In genomic region chr7:17307033-17307432, GRCh38 we compare ENCODE assay signal across 12 cellular contexts. TPM values are rescaled to one million over a fixed set of nuclear protein-coding genes. Genes with fewer than 3 reads are reported as not detected.
DNase-seq lines count a peak whose midpoint lies in the region; ATAC-seq and TF ChIP-seq lines count a peak whose summit lies in the region.
"Had no signal": no experiment of that assay in that cellular context is flagged by ENCODE, and none has a peak within 500 bp of the region (broad histone marks: within the 10 kb centered on the region; RNA-seq: fewer than 3 reads in every experiment).

No MANE protein-coding gene starts in this region.

- no peaks in the 10 kb centered on the region for H3K79me1 ChIP-seq in trophoblast cell (ENCODE audit: low read length)

- no peak overlapping the region for H4K8ac ChIP-seq in trophoblast cell (ENCODE audit: low read depth, low read length)

- no peak overlapping the region for H2BK12ac ChIP-seq in trophoblast cell (ENCODE audit: low read length)

- DNase-seq in activated CD4-positive, alpha-beta T cell treated with anti-CD3 and anti-CD28 coated beads for 36 hours = no peak
- DNase-seq in activated CD4-positive, alpha-beta T cell treated with anti-CD3 and anti-CD28 coated beads, Interleukin-2, amount 10 ng/mL, durations not matched to agents 24 days and 14 days = no peak
- peak; percentile 4 to 40 for DNase-seq in trophoblast cell
- no peak for DNase-seq in stimulated activated naive CD4-positive, alpha-beta T cell treated with Interleukin-2 at 50 U/mL for 16 hours (lab: John Stamatoyannopoulos, UW)
- no peak for DNase-seq in AG08396 (ENCODE audit: low spot score)
- DNase-seq: activated naive CD4-positive, alpha-beta T cell treated with anti-CD3 and anti-CD28 coated beads for 36 hours; NCI-H187 treated with DMSO at 0.1 percent for 48 hours; occipital lobe had no signal

- no peak overlapping the region for H2BK5ac ChIP-seq in trophoblast cell (ENCODE audit: low read depth, low read length, poor library complexity)

- no peak overlapping the region for H2AK5ac ChIP-seq in trophoblast cell (ENCODE audit: low read length)

- no peak overlapping the region for H4K91ac ChIP-seq in trophoblast cell (ENCODE audit: low read depth, low read length)

- intact Hi-C loops in activated CD4-positive, alpha-beta T cell treated with anti-CD3 and anti-CD28 coated beads for 36 hours (cut with DNase I, micrococcal nuclease) = loop anchor here in 1 of 2 experiments (5.0 kb wide), 1 partner anchor 285 kb away; no protein-coding TSS in a partner anchor
- intact Hi-C loops in activated CD4-positive, alpha-beta T cell treated with anti-CD3 and anti-CD28 coated beads, Interleukin-2, amount 10 ng/mL, durations not matched to agents 24 days and 14 days (cut with micrococcal nuclease) = loop anchor here (5.0 to 10.0 kb wide), 2 partner anchors 370 to 692 kb away; no protein-coding TSS in a partner anchor

- H3K27me3 Mint-ChIP-seq in activated CD4-positive, alpha-beta T cell treated with anti-CD3 and anti-CD28 coated beads for 36 hours = no peaks in the 10 kb centered on the region
- H3K27me3 Mint-ChIP-seq in activated CD4-positive, alpha-beta T cell treated with anti-CD3 and anti-CD28 coated beads, Interleukin-2, amount 10 ng/mL, durations not matched to agents 24 days and 14 days = no peaks in the 10 kb centered on the region

- H3K4me3 Mint-ChIP-seq in activated CD4-positive, alpha-beta T cell treated with anti-CD3 and anti-CD28 coated beads for 36 hours = no peak overlapping the region
- no peak overlapping the region for H3K4me3 Mint-ChIP-seq in activated CD4-positive, alpha-beta T cell treated with anti-CD3 and anti-CD28 coated beads, Interleukin-2, amount 10 ng/mL, durations not matched to agents 24 days and 14 days
- H3K4me3 Mint-ChIP-seq: activated naive CD4-positive, alpha-beta T cell treated with anti-CD3 and anti-CD28 coated beads for 36 hours; IgD-negative memory B cell had no signal

- TF ChIP-seq EP300 in gastroesophageal sphincter (IDR thresholded peaks at IDR 0.05) = no peak

- peaks cover 13% of the 10 kb centered on the region for H3K36me3 Mint-ChIP-seq in activated CD4-positive, alpha-beta T cell treated with anti-CD3 and anti-CD28 coated beads for 36 hours (ENCODE audit: low read depth)
- H3K36me3 Mint-ChIP-seq in activated CD4-positive, alpha-beta T cell treated with anti-CD3 and anti-CD28 coated beads, Interleukin-2, amount 10 ng/mL, durations not matched to agents 24 days and 14 days (ENCODE audit: low read depth) = peaks cover 6% of the 10 kb centered on the region
- H3K36me3 Mint-ChIP-seq: IgD-negative memory B cell had no signal

- H3K79me2 ChIP-seq in trophoblast cell (ENCODE audit: control insufficient read depth, insufficient read depth, low read length, poor library complexity) = no peaks in the 10 kb centered on the region

- POLR2A ChIA-PET in activated CD4-positive, alpha-beta T cell treated with anti-CD3 and anti-CD28 coated beads for 36 hours (lab: Charles Lee) = interaction anchor here (0.6 kb wide), 1 partner anchor 23 kb away, joined by 3 read pairs; no protein-coding TSS in a partner anchor

- no peak for TF ChIP-seq CTCF in gastroesophageal sphincter (IDR thresholded peaks at IDR 0.05)

- H3K4me2 ChIP-seq in trophoblast cell (ENCODE audit: low read length) = no peak overlapping the region

- H3K9me3 ChIP-seq in gastroesophageal sphincter (no peaks in the 10 kb centered on the region), trophoblast cell (ENCODE audit: insufficient read depth, low read depth, low read length) (no peaks in the 10 kb centered on the region)

- H3K27ac Mint-ChIP-seq in activated CD4-positive, alpha-beta T cell treated with anti-CD3 and anti-CD28 coated beads for 36 hours = no peak overlapping the region
- no peak overlapping the region for H3K27ac Mint-ChIP-seq in activated CD4-positive, alpha-beta T cell treated with anti-CD3 and anti-CD28 coated beads, Interleukin-2, amount 10 ng/mL, durations not matched to agents 24 days and 14 days
- H3K27ac Mint-ChIP-seq: activated naive CD4-positive, alpha-beta T cell treated with anti-CD3 and anti-CD28 coated beads for 36 hours; IgD-negative memory B cell had no signal

- H2AFZ ChIP-seq in trophoblast cell (ENCODE audit: insufficient read depth, low read length, poor library complexity) = no peak overlapping the region

- H3K18ac ChIP-seq in trophoblast cell (ENCODE audit: low read length) = no peak overlapping the region

- H3K4me1 ChIP-seq in gastroesophageal sphincter (peaks cover 17 to 57% (median 21%) of the 10 kb centered on the region in 3 donors), trophoblast cell (ENCODE audit: control insufficient read depth in 1 of 2, insufficient read depth in 2 of 2, low read length in 2 of 2) (no peaks in the 10 kb centered on the region)

- H3K9ac ChIP-seq in trophoblast cell (ENCODE audit: low read length) = no peak overlapping the region

- no peak overlapping the region for H2BK120ac ChIP-seq in trophoblast cell (ENCODE audit: insufficient read depth, low read length, poor library complexity)

- no peak overlapping the region for H3K14ac ChIP-seq in trophoblast cell (ENCODE audit: low read length)

- CTCF ChIA-PET in activated CD4-positive, alpha-beta T cell treated with anti-CD3 and anti-CD28 coated beads for 36 hours (lab: Charles Lee) = interaction anchor here (0.7 to 2.2 kb wide), 3 partner anchors 33 to 324 kb away, joined by 3 to 9 read pairs (median 7); no protein-coding TSS in a partner anchor

- no peaks in the 10 kb centered on the region for H3K9me3 Mint-ChIP-seq in activated CD4-positive, alpha-beta T cell treated with anti-CD3 and anti-CD28 coated beads for 36 hours (ENCODE audit: low read depth)
- no peaks in the 10 kb centered on the region for H3K9me3 Mint-ChIP-seq in activated CD4-positive, alpha-beta T cell treated with anti-CD3 and anti-CD28 coated beads, Interleukin-2, amount 10 ng/mL, durations not matched to agents 24 days and 14 days
- H3K9me3 Mint-ChIP-seq: activated naive CD4-positive, alpha-beta T cell treated with anti-CD3 and anti-CD28 coated beads for 36 hours; IgD-negative memory B cell had no signal

- H3K4me3 ChIP-seq in gastroesophageal sphincter = peak overlapping the region in 1 of 2 donors; percentile 17
- no peak overlapping the region for H3K4me3 ChIP-seq in trophoblast cell (ENCODE audit: low read depth, low read length)

- H3K27me3 ChIP-seq in gastroesophageal sphincter (no peaks in the 10 kb centered on the region), trophoblast cell (ENCODE audit: insufficient read depth, low read length) (no peaks in the 10 kb centered on the region)

- no peak overlapping the region for H4K12ac ChIP-seq in trophoblast cell (ENCODE audit: low read depth, low read length)

- no peak overlapping the region for H3K23ac ChIP-seq in trophoblast cell (ENCODE audit: low read length)

- H3K27ac ChIP-seq in gastroesophageal sphincter (peak overlapping the region; percentile 34 to 69 (median 66)), trophoblast cell (ENCODE audit: low read depth, low read length) (no peak overlapping the region)

- no peak overlapping the region for H3K4ac ChIP-seq in trophoblast cell (ENCODE audit: low read depth, low read length)

- ATAC-seq in activated CD4-positive, alpha-beta T cell treated with anti-CD3 and anti-CD28 coated beads for 36 hours = peak; percentile 16
- peak; percentile 64 for ATAC-seq in gastroesophageal sphincter
- no peak for ATAC-seq in HG02642 (IDR thresholded peaks at IDR 0.05; ENCODE audit: poor library complexity, unreplicated experiment)
- no peak for ATAC-seq in GM19455 (IDR thresholded peaks at IDR 0.05; ENCODE audit: unreplicated experiment)

- 0 to 5% methylated on average over 1 of the region's 1 CpG for WGBS in gastroesophageal sphincter (ENCODE audit: low coverage in 1 of 2), 2 donors
- WGBS in trophoblast cell (ENCODE audit: extremely low coverage, insufficient coverage, insufficient read length) = no CpG with 5 or more reads among the region's 1 CpG

- TF ChIP-seq POLR2A in gastroesophageal sphincter (IDR thresholded peaks at IDR 0.05) = no peak

- H3K4me1 Mint-ChIP-seq in activated CD4-positive, alpha-beta T cell treated with anti-CD3 and anti-CD28 coated beads for 36 hours = peaks cover 31% of the 10 kb centered on the region
- peaks cover 22% of the 10 kb centered on the region for H3K4me1 Mint-ChIP-seq in activated CD4-positive, alpha-beta T cell treated with anti-CD3 and anti-CD28 coated beads, Interleukin-2, amount 10 ng/mL, durations not matched to agents 24 days and 14 days

- H3K36me3 ChIP-seq in gastroesophageal sphincter (peaks cover 0 to 20% of the 10 kb centered on the region in 2 donors), trophoblast cell (ENCODE audit: control insufficient read depth in 1 of 2, insufficient read depth in 2 of 2, low read length in 2 of 2) (no peaks in the 10 kb centered on the region)

RNA-seq across cellular contexts. Expression of gene AHR, which starts 8.6 kb away (rescaled TPM):
- total RNA-seq in activated CD4-positive, alpha-beta T cell treated with anti-CD3 and anti-CD28 coated beads for 36 hours = 10 to 100 TPM; 36.7 to 42.3 TPM
- 28.2 and 30.7 TPM in 2 replicates for total RNA-seq in activated CD4-positive, alpha-beta T cell treated with anti-CD3 and anti-CD28 coated beads, Interleukin-2, amount 10 ng/mL, durations not matched to agents 24 days and 14 days
- total RNA-seq in gastroesophageal sphincter = 100 to 1,000 TPM in 2 of 4 donors, 10 to 100 TPM in 2; 52.1 to 105 (median 83.9) TPM
- 15.7 and 17.4 TPM in 2 replicates for polyA plus RNA-seq in trophoblast cell (2013)

Comparison
In these comparisons a context has a peak if more than half of its experiments do, and no peak if none do; other contexts are left out.
1. ATAC-seq: peak in activated CD4-positive, alpha-beta T cell treated with anti-CD3 and anti-CD28 coated beads for 36 hours (single experiment) and gastroesophageal sphincter (single experiment); none in HG02642 (single experiment) and GM19455 (single experiment).
2. DNase-seq: peak in trophoblast cell (2 of 2); none in activated CD4-positive, alpha-beta T cell treated with anti-CD3 and anti-CD28 coated beads for 36 hours (single experiment), activated CD4-positive, alpha-beta T cell treated with anti-CD3 and anti-CD28 coated beads, Interleukin-2, amount 10 ng/mL, durations not matched to agents 24 days and 14 days (single experiment), stimulated activated naive CD4-positive, alpha-beta T cell treated with Interleukin-2 at 50 U/mL for 16 hours (single experiment) and AG08396 (single experiment).